ENCODE assay signal across 12 cellular contexts in the genomic region with DNA sequence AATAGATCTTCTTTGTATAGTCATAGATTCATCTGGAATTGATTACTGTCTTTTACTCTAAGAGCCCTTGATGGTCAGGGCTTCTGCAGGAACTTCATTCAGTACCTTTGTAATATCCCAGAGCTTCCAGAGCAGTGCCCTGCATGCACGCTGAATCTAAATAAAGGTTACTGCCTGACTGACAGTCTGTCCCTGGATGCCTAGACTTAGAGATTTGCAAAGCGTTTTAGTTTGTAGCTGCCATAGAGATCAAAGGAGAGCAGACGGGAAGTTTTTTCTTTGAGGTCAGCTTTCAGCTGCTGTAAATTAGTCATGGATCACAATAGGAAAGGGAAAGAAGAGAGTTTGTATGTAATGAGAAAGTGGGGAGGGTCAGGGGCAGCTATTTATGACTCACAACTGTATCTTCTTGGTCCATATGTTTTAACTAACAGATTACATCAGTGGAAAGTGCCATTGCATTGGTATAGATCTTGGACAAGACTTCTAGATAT. TPM values are rescaled to one million over a fixed set of nuclear protein-coding genes. Genes with fewer than 3 reads are reported as not detected.
DNase-seq lines count a peak whose midpoint lies in the region; ATAC-seq, FAIRE-seq and TF ChIP-seq lines count a peak whose summit lies in the region.
"Had no signal": no experiment of that assay in that cellular context is flagged by ENCODE, and none has a peak within 500 bp of the region (broad histone marks: within the 10 kb centered on the region; RNA-seq: fewer than 3 reads in every experiment).

No MANE protein-coding gene starts in this region.

- H3K79me2 ChIP-seq in SK-N-SH (ENCODE audit: insufficient read depth) = no peaks in the 10 kb centered on the region

- TF ChIP-seq CTCF in SK-N-SH (IDR thresholded peaks at IDR 0.05) (no peak), fibroblast of villous mesenchyme (IDR thresholded peaks at IDR 0.05; ENCODE audit: insufficient read depth, low read depth, low read length) (no peak), sigmoid colon (IDR thresholded peaks at IDR 0.05) (no peak), upper lobe of right lung (IDR thresholded peaks at IDR 0.05) (no peak)

- no peak overlapping the region for H2AFZ ChIP-seq in SK-N-SH (ENCODE audit: low read depth)
- H2AFZ ChIP-seq: GM23338 had no signal

- TF ChIP-seq EP300 in SK-N-SH (IDR thresholded peaks at IDR 0.05; ENCODE audit: borderline replicate concordance in 1 of 2, low read depth in 1 of 2, low read length in 1 of 2) (peak in 1 of 2 experiments; percentile 59; a peak in 1 of 4 replicates), sigmoid colon (IDR thresholded peaks at IDR 0.05) (no peak)

- H3K27me3 ChIP-seq in SK-N-SH (ENCODE audit: insufficient read depth) (no peaks in the 10 kb centered on the region), skeletal muscle satellite cell (ENCODE audit: control insufficient read depth, insufficient read depth, low read length) (no peaks in the 10 kb centered on the region), sigmoid colon (no peaks in the 10 kb centered on the region), upper lobe of right lung (no peaks in the 10 kb centered on the region)

- H3K4me3 ChIP-seq in SK-N-SH (ENCODE audit: low read depth in 2 of 2, low read length in 1 of 2) (no peak overlapping the region), fibroblast of villous mesenchyme (ENCODE audit: low read depth, low read length) (no peak overlapping the region), skeletal muscle satellite cell (ENCODE audit: low read length) (no peak overlapping the region), sigmoid colon (no peak overlapping the region), upper lobe of right lung (no peak overlapping the region)
- H3K4me3 ChIP-seq: GM23338 had no signal

- H3K9ac ChIP-seq in SK-N-SH = no peak overlapping the region
- H3K9ac ChIP-seq in skeletal muscle satellite cell (ENCODE audit: low read depth, low read length) = no peak overlapping the region

- H4K20me1 ChIP-seq in SK-N-SH (ENCODE audit: insufficient read depth) = no peaks in the 10 kb centered on the region

- H3K9me2 ChIP-seq in SK-N-SH = no peaks in the 10 kb centered on the region; the same call in 1 of the 2 replicates

- no peak for FAIRE-seq in GM12891 (lab: Jason Lieb, UNC)
- FAIRE-seq: A204.1 had no signal

- H3K36me3 ChIP-seq in SK-N-SH (replicated peaks in 1 of 2; ENCODE audit: control insufficient read depth in 1 of 2, insufficient read depth in 2 of 2, low read length in 1 of 2) (no peaks in the 10 kb centered on the region), skeletal muscle satellite cell (ENCODE audit: insufficient read depth, low read length) (no peaks in the 10 kb centered on the region), sigmoid colon (no peaks in the 10 kb centered on the region), upper lobe of right lung (no peaks in the 10 kb centered on the region)

- peak; percentile 19; the same call in 1 of the 2 replicates for TF ChIP-seq RAD21 in SK-N-SH (IDR thresholded peaks at IDR 0.05; ENCODE audit: low read length)

- H3F3A ChIP-seq in SK-N-SH (replicated peaks; ENCODE audit: insufficient read depth) = peaks cover 4% of the 10 kb centered on the region

- CTCF ChIA-PET in SK-N-SH (lab: Yijun Ruan, JAX) = interaction anchor here (0.8 kb wide), 1 partner anchor 22 kb away, joined by 3 read pairs; no protein-coding TSS in a partner anchor

- POLR2A ChIA-PET in SK-N-SH (lab: Yijun Ruan, JAX) = no interaction called here

- H3K27ac ChIP-seq in SK-N-SH (ENCODE audit: low read depth in 2 of 2, low read length in 1 of 2) (peak overlapping the region in 1 of 2 experiments; percentile 53; a peak in 1 of 4 replicates), sigmoid colon (no peak overlapping the region), upper lobe of right lung (no peak overlapping the region)

- DNase-seq in NCI-H146 (lab: John Stamatoyannopoulos, UW) = peak; percentile 28
- no peak for DNase-seq in NCI-H146 treated with DMSO at 0.1 percent for 48 hours (lab: John Stamatoyannopoulos, UW; ENCODE audit: unreplicated experiment)
- peak; percentile 17 for DNase-seq in SK-N-SH
- peak; percentile 25 for DNase-seq in fibroblast of villous mesenchyme (ENCODE audit: low read depth)
- no peak for DNase-seq in GM12891 (ENCODE audit: insufficient read length, low spot score)
- no peak for DNase-seq in sigmoid colon
- no peak for DNase-seq in upper lobe of right lung
- DNase-seq: activated T-cell treated with anti-CD3 and anti-CD28 coated beads, Interleukin-2, amount 50 U/mL, for 24 hours; central memory CD4-positive, alpha-beta T cell had no signal

- peaks cover 0 to 7% of the 10 kb centered on the region in 2 experiments; a peak in 2 of 4 replicates for H3K4me1 ChIP-seq in SK-N-SH (ENCODE audit: control insufficient read depth in 1 of 2, insufficient read depth in 2 of 2, low read depth in 1 of 2, low read length in 1 of 2)
- peaks cover 11% of the 10 kb centered on the region for H3K4me1 ChIP-seq in skeletal muscle satellite cell (ENCODE audit: control insufficient read depth, insufficient read depth, low read length)
- H3K4me1 ChIP-seq in sigmoid colon = no peaks in the 10 kb centered on the region
- H3K4me1 ChIP-seq in upper lobe of right lung = no peaks in the 10 kb centered on the region

- 7% methylated on average over 3 of the region's 3 CpGs for WGBS in SK-N-SH (ENCODE audit: low lambda C conversion rate)
- WGBS in sigmoid colon, 2 donors = 7 to 14% methylated on average over 3 of the region's 3 CpGs

- TF ChIP-seq POLR2A in GM12891 (IDR thresholded peaks at IDR 0.05; ENCODE audit: low read depth, low read length) = no peak
- TF ChIP-seq POLR2A in sigmoid colon (IDR thresholded peaks at IDR 0.05) = no peak

- H3K4me2 ChIP-seq in SK-N-SH = peak overlapping the region; percentile 11; the same call in 1 of the 2 replicates
- H3K4me2 ChIP-seq in skeletal muscle satellite cell (ENCODE audit: low read length) = peak overlapping the region; percentile 33
- H3K4me2 ChIP-seq: GM23338 had no signal

- ATAC-seq in upper lobe of right lung = no peak
- ATAC-seq: GM23338 had no signal

- H3K9me3 ChIP-seq in SK-N-SH (no peaks in the 10 kb centered on the region), skeletal muscle satellite cell (replicated peaks; ENCODE audit: low read length) (no peaks in the 10 kb centered on the region), sigmoid colon (no peaks in the 10 kb centered on the region), upper lobe of right lung (no peaks in the 10 kb centered on the region)

- intact Hi-C loops in sigmoid colon (cut with DNase I) = no loop called here
- intact Hi-C loops in upper lobe of right lung (cut with DNase I) = no loop called here

TF ChIP-seq in SK-N-SH, 30 proteins besides CTCF, POLR2A, EP300 and RAD21:
- TF ChIP-seq SMC3 (IDR thresholded peaks at IDR 0.05; ENCODE audit: low read depth, low read length) = no peak; the same call in 1 of the 2 replicates
- TF ChIP-seq, protein P1, sequence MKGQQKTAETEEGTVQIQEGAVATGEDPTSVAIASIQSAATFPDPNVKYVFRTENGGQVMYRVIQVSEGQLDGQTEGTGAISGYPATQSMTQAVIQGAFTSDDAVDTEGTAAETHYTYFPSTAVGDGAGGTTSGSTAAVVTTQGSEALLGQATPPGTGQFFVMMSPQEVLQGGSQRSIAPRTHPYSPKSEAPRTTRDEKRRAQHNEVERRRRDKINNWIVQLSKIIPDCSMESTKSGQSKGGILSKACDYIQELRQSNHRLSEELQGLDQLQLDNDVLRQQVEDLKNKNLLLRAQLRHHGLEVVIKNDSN (IDR thresholded peaks at IDR 0.05; ENCODE audit: borderline replicate concordance, low read depth) = no peak
- TF ChIP-seq RFX5 (IDR thresholded peaks at IDR 0.05; ENCODE audit: low read length) = 0 out of 2 replicates have a peak, but pooled peaks have one; percentile 10
- TF ChIP-seq YY1 (IDR thresholded peaks at IDR 0.05; ENCODE audit: low read depth) = no peak
- peak; percentile 17; the same call in 1 of the 2 replicates for TF ChIP-seq FOSL2 (IDR thresholded peaks at IDR 0.05; ENCODE audit: borderline replicate concordance, low read depth)
- peak; percentile 45; the same call in 1 of the 2 replicates for TF ChIP-seq TCF12 (IDR thresholded peaks at IDR 0.05)
- peak; percentile 34; the same call in 1 of the 2 replicates for TF ChIP-seq MXI1 (IDR thresholded peaks at IDR 0.05; ENCODE audit: low read depth, low read length)

TF ChIP-seq in GM12891, 5 proteins besides CTCF, POLR2A, EP300 and RAD21:
- no peak for TF ChIP-seq POLR2AphosphoS5 (IDR thresholded peaks at IDR 0.05; ENCODE audit: low read depth, low read length)
- TF ChIP-seq PAX5 (IDR thresholded peaks at IDR 0.05; ENCODE audit: insufficient read depth, low read length, severe bottlenecking) = no peak
- TF ChIP-seq TAF1 (IDR thresholded peaks at IDR 0.05; ENCODE audit: low read depth, low read length) = no peak
- no peak for TF ChIP-seq POU2F2 (IDR thresholded peaks at IDR 0.05; ENCODE audit: low read depth, low read length)
- TF ChIP-seq SPI1 (IDR thresholded peaks at IDR 0.05; ENCODE audit: low read depth, low read length) = no peak

RNA-seq across cellular contexts. Expression of a gene that starts 45.2 kb away (rescaled TPM):
- polyA plus RNA-seq in SK-N-SH (2012; rRNA removed) = not detected in 2 replicates
- polyA plus RNA-seq in SK-N-SH (2012; cell fraction: cytosol; rRNA removed) = 0.01 TPM in 2 replicates
- polyA plus RNA-seq in SK-N-SH (2012; cell fraction: nucleus; rRNA removed) = 0.01 TPM in 1 of 2 replicates, not detected in the other
- not detected in 2 replicates for total RNA-seq in fibroblast of villous mesenchyme
- total RNA-seq in skeletal muscle satellite cell (2012; rRNA removed) = under 0.01 TPM in 1 of 2 replicates, not detected in the other
- not detected for polyA plus RNA-seq in GM12891 (2012; ENCODE audit: low read depth, missing spikeins)
- total RNA-seq in sigmoid colon = under 1 TPM in 1 of 4 donors, not detected in 3; 0.36 TPM
- polyA plus RNA-seq in sigmoid colon = under 1 TPM in 1 of 3 donors, not detected in 2; 0.03 TPM
- 0.93 TPM for total RNA-seq in upper lobe of right lung
- total RNA-seq: GM23338 had no signal
- polyA plus RNA-seq: GM23338 had no signal

Comparison
In these comparisons a context has a peak if more than half of its experiments do, and no peak if none do; other contexts are left out.
1. DNase-seq: peak in NCI-H146 (single experiment), SK-N-SH (single experiment) and fibroblast of villous mesenchyme (single experiment); none in NCI-H146 treated with DMSO at 0.1 percent for 48 hours (single experiment), GM12891 (single experiment), sigmoid colon (single experiment) and upper lobe of right lung (single experiment).